ENCODE assay signal across 1 cellular context in the genomic region with DNA sequence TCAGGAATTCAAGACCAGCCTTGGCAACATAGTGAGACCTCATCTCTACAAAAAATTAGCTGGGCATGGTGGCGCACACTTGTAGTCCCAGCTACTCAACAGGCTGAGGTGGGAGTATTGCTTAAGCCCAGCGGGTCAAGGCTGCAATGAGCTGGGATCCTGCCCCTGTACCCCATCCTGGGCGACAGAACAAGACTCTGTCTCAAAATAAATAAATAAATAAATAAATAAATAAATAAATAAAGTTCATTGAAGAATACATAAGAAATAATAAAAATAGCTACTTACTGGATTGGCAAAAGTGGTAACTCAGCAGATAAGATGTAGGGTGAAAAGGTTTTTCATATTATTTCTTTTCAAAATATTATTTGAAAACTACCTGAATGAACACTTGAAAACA.
TF ChIP-seq lines count a peak whose summit lies in the region.

No MANE protein-coding gene starts in this region.

TF ChIP-seq in HEK293, 187 proteins besides CTCF, POLR2A, EP300 and RAD21 (continued from another document and continues in another):
- TF ChIP-seq ZNF513 (tag by site-specific recombination; IDR thresholded peaks at IDR 0.05): no peak
- no peak for TF ChIP-seq YY1 (tag by site-specific recombination; IDR thresholded peaks at IDR 0.05)
- no peak for TF ChIP-seq BCL11A (tag by site-specific recombination; IDR thresholded peaks at IDR 0.05; ENCODE audit: low read depth)
- no peak for TF ChIP-seq ZNF747 (tag by site-specific recombination; IDR thresholded peaks at IDR 0.05)
- no peak for TF ChIP-seq ZFP37 (tag by site-specific recombination; IDR thresholded peaks at IDR 0.05)
- TF ChIP-seq ZNF266 (tag by site-specific recombination; IDR thresholded peaks at IDR 0.05; ENCODE audit: low read depth): 0 out of 2 replicates have a peak, but pooled peaks have one; percentile 43
- TF ChIP-seq ZNF114 (tag by site-specific recombination; IDR thresholded peaks at IDR 0.05): no peak
- TF ChIP-seq PRDM10 (tag by site-specific recombination; IDR thresholded peaks at IDR 0.05): no peak
- TF ChIP-seq KLF10 (tag by site-specific recombination; IDR thresholded peaks at IDR 0.05): no peak
- TF ChIP-seq SETDB1 (IDR thresholded peaks at IDR 0.05; ENCODE audit: insufficient read length, low read length): no peak
- no peak for TF ChIP-seq MZF1 (tag by site-specific recombination; IDR thresholded peaks at IDR 0.05; ENCODE audit: borderline replicate concordance)
- TF ChIP-seq ZNF596 (tag by site-specific recombination; IDR thresholded peaks at IDR 0.05): no peak
- TF ChIP-seq ZNF155 (tag by site-specific recombination; IDR thresholded peaks at IDR 0.05): no peak
- TF ChIP-seq ZNF175 (tag by site-specific recombination; IDR thresholded peaks at IDR 0.05): no peak
- TF ChIP-seq ZXDB (tag by site-specific recombination; IDR thresholded peaks at IDR 0.05): peak; percentile 76
- peak; percentile 59 for TF ChIP-seq ZNF664 (tag by site-specific recombination; IDR thresholded peaks at IDR 0.05)
- 0 out of 2 replicates have a peak, but pooled peaks have one; percentile 62 for TF ChIP-seq ZNF558 (tag by site-specific recombination; IDR thresholded peaks at IDR 0.05)
- peak; percentile 70 for TF ChIP-seq ZNF529 (tag by site-specific recombination; IDR thresholded peaks at IDR 0.05; ENCODE audit: insufficient replicate concordance)
- 0 out of 2 replicates have a peak, but pooled peaks have one; percentile 14 for TF ChIP-seq SCRT2 (tag by site-specific recombination; IDR thresholded peaks at IDR 0.05)
- no peak for TF ChIP-seq PATZ1 (tag by site-specific recombination; IDR thresholded peaks at IDR 0.05)
- TF ChIP-seq ZNF530 (tag by site-specific recombination; IDR thresholded peaks at IDR 0.05; ENCODE audit: low read depth): no peak
- TF ChIP-seq ZNF518A (tag by site-specific recombination; conservative IDR thresholded peaks at IDR 0.05; ENCODE audit: low read depth): peak; percentile 89
- no peak for TF ChIP-seq ZNF423 (tag by site-specific recombination; IDR thresholded peaks at IDR 0.05)
- no peak for TF ChIP-seq TRIM28 (IDR thresholded peaks at IDR 0.05; ENCODE audit: borderline replicate concordance, low read length)
- TF ChIP-seq, protein P1, sequence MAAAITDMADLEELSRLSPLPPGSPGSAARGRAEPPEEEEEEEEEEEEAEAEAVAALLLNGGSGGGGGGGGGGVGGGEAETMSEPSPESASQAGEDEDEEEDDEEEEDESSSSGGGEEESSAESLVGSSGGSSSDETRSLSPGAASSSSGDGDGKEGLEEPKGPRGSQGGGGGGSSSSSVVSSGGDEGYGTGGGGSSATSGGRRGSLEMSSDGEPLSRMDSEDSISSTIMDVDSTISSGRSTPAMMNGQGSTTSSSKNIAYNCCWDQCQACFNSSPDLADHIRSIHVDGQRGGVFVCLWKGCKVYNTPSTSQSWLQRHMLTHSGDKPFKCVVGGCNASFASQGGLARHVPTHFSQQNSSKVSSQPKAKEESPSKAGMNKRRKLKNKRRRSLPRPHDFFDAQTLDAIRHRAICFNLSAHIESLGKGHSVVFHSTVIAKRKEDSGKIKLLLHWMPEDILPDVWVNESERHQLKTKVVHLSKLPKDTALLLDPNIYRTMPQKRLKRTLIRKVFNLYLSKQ (tag by site-specific recombination; IDR thresholded peaks at IDR 0.05; ENCODE audit: borderline replicate concordance): 0 out of 2 replicates have a peak, but pooled peaks have one; percentile 73
- TF ChIP-seq ZNF292 (tag by site-specific recombination; IDR thresholded peaks at IDR 0.05; ENCODE audit: borderline replicate concordance, low read depth): peak; percentile 71; the same call in 1 of the 2 replicates
- no peak for TF ChIP-seq ZNF677 (tag by site-specific recombination; IDR thresholded peaks at IDR 0.05)
- peak; percentile 33; the same call in 1 of the 2 replicates for TF ChIP-seq ZNF629 (tag by site-specific recombination; IDR thresholded peaks at IDR 0.05)
- TF ChIP-seq ZSCAN23 (tag by site-specific recombination; IDR thresholded peaks at IDR 0.05): no peak
- TF ChIP-seq ZNF112 (tag by site-specific recombination; IDR thresholded peaks at IDR 0.05): no peak
- no peak for TF ChIP-seq ZNF366 (tag by site-specific recombination; conservative IDR thresholded peaks at IDR 0.05)
- TF ChIP-seq ZNF121 (tag by site-specific recombination; IDR thresholded peaks at IDR 0.05): no peak
- no peak for TF ChIP-seq ZFHX2 (tag by site-specific recombination; conservative IDR thresholded peaks at IDR 0.05)
- no peak for TF ChIP-seq HOXC10 (CRISPR knock-in tag; IDR thresholded peaks at IDR 0.05)
- TF ChIP-seq ZBTB1 (tag by site-specific recombination; IDR thresholded peaks at IDR 0.05): 0 out of 2 replicates have a peak, but pooled peaks have one; percentile 21
- TF ChIP-seq SCRT1 (tag by site-specific recombination; IDR thresholded peaks at IDR 0.05; ENCODE audit: borderline replicate concordance): no peak
- TF ChIP-seq ZNF600 (tag by site-specific recombination; IDR thresholded peaks at IDR 0.05): no peak
- TF ChIP-seq, protein P2, sequence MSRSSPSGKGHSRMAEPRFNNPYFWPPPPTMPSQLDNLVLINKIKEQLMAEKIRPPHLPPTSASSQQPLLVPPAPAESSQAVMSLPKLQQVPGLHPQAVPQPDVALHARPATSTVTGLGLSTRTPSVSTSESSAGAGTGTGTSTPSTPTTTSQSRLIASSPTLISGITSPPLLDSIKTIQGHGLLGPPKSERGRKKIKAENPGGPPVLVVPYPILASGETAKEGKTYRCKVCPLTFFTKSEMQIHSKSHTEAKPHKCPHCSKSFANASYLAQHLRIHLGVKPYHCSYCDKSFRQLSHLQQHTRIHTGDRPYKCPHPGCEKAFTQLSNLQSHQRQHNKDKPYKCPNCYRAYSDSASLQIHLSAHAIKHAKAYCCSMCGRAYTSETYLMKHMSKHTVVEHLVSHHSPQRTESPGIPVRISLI (tag by site-specific recombination; IDR thresholded peaks at IDR 0.05): no peak
- TF ChIP-seq ZNF76 (tag by site-specific recombination; IDR thresholded peaks at IDR 0.05; ENCODE audit: borderline replicate concordance, low read depth): no peak
- no peak for TF ChIP-seq ZNF626 (tag by site-specific recombination; IDR thresholded peaks at IDR 0.05)
- no peak for TF ChIP-seq ZNF10 (tag by site-specific recombination; IDR thresholded peaks at IDR 0.05)
- TF ChIP-seq ZNF354C (tag by site-specific recombination; IDR thresholded peaks at IDR 0.05; ENCODE audit: borderline replicate concordance, low read depth): 0 out of 2 replicates have a peak, but pooled peaks have one; percentile 34
- TF ChIP-seq ZBTB8A (tag by site-specific recombination; IDR thresholded peaks at IDR 0.05): peak; percentile 67
- TF ChIP-seq, protein P3, sequence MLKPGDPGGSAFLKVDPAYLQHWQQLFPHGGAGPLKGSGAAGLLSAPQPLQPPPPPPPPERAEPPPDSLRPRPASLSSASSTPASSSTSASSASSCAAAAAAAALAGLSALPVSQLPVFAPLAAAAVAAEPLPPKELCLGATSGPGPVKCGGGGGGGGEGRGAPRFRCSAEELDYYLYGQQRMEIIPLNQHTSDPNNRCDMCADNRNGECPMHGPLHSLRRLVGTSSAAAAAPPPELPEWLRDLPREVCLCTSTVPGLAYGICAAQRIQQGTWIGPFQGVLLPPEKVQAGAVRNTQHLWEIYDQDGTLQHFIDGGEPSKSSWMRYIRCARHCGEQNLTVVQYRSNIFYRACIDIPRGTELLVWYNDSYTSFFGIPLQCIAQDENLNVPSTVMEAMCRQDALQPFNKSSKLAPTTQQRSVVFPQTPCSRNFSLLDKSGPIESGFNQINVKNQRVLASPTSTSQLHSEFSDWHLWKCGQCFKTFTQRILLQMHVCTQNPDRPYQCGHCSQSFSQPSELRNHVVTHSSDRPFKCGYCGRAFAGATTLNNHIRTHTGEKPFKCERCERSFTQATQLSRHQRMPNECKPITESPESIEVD (tag by site-specific recombination; IDR thresholded peaks at IDR 0.05): no peak
- peak; percentile 91; the same call in 1 of the 2 replicates for TF ChIP-seq ZNF394 (tag by site-specific recombination; IDR thresholded peaks at IDR 0.05; ENCODE audit: borderline replicate concordance)
- TF ChIP-seq ZNF335 (tag by site-specific recombination; conservative IDR thresholded peaks at IDR 0.05): no peak
- no peak for TF ChIP-seq GLIS1 (tag by site-specific recombination; IDR thresholded peaks at IDR 0.05)
- TF ChIP-seq ZNF433 (tag by site-specific recombination; IDR thresholded peaks at IDR 0.05; ENCODE audit: low read depth): peak; percentile 59
- TF ChIP-seq ZNF138 (tag by site-specific recombination; IDR thresholded peaks at IDR 0.05; ENCODE audit: borderline replicate concordance): 0 out of 2 replicates have a peak, but pooled peaks have one; percentile 12
- peak; percentile 76 for TF ChIP-seq ZNF623 (tag by site-specific recombination; IDR thresholded peaks at IDR 0.05)
- TF ChIP-seq ZNF426 (tag by site-specific recombination; IDR thresholded peaks at IDR 0.05): peak; percentile 77
